Comparison of ENCODE assay signal across 13 cellular contexts in the genomic region with DNA sequence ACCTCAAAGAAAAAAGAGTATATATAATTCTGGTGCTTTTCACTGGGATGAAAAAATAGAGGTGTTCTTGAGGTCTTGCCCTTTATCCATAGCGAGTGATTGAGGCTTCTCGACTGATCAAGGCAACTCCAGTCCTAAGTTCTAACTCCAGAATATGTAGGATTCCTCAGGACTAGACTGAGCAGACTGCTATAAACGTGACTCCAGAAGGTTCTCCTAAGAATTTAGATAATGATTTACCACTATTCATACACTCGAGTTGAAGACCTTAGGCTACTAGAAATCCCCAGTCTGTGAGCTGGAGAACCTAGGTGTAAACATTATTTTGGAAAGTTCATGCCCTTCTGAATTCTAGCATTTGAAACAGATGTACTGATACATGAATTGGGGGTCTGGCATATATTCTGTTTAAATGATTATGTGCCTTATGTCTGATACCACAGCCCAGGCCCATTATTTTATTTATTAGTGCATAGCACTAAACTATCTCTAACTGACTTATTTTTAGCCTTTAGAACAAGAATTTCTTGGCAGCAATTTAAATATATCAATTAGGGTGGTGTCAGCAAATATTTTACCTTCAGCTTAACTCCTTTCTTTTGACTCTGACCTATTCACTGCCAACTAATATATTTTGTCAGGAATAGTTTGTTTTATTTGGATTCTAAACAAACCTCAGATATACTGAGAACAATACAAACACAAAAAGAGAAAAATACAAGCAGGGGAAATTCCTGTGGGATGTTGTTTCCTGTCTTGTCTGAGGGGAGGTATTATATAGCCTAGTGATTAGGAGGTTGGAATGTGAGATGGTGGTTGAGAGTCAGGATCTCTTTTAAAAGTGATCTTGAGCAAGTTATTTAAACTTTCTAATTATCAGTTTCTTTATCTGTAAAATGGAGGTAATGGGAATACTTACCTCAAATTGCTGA.
A peak's percentile ranks its signal among the peaks of the same experiment; 100 is the strongest.
DNase-seq lines count a peak whose midpoint lies in the region; ATAC-seq, FAIRE-seq and TF ChIP-seq lines count a peak whose summit lies in the region.
"Had no signal": no experiment of that assay in that cellular context is flagged by ENCODE, and none has a peak within 500 bp of the region (broad histone marks: within the 10 kb centered on the region; RNA-seq: fewer than 3 reads in every experiment).

No MANE protein-coding gene starts in this region.

- in situ Hi-C loops in K562 (cut with MboI) = no loop called here

- H3K9me3 ChIP-seq in right cardiac atrium (ENCODE audit: control insufficient read depth, low read length) (no peaks in the 10 kb centered on the region), K562 (replicated peaks; ENCODE audit: control insufficient read depth, insufficient read depth, low read depth, low read length) (no peaks in the 10 kb centered on the region), liver (ENCODE audit: control insufficient read depth in 4 of 4, low read length in 3 of 4) (no peaks in the 10 kb centered on the region)
- H3K9me3 ChIP-seq: MG63, psoas muscle had no signal

- CTCF ChIA-PET in K562 (lab: Yijun Ruan, JAX; ENCODE audit: low intra/inter-chr PET ratio) = no interaction called here

- no peak for FAIRE-seq in K562 (lab: Jason Lieb, UNC)
- FAIRE-seq: GM12892 had no signal

- no peaks in the 10 kb centered on the region for H3K4me1 ChIP-seq in right cardiac atrium (ENCODE audit: control insufficient read depth, insufficient read depth, low read length)
- H3K4me1 ChIP-seq in K562 (replicated peaks in 1 of 2; ENCODE audit: control insufficient read depth in 2 of 2, insufficient read depth in 2 of 2, low read length in 2 of 2) = no peaks in the 10 kb centered on the region
- H3K4me1 ChIP-seq in liver (ENCODE audit: control insufficient read depth in 4 of 4, insufficient read depth in 4 of 4, low read length in 3 of 4) = peaks cover 0 to 24% (median 6%) of the 10 kb centered on the region in 4 donors

- H3K27me3 ChIP-seq in right cardiac atrium (ENCODE audit: control insufficient read depth, insufficient read depth) (no peaks in the 10 kb centered on the region), K562 (ENCODE audit: control insufficient read depth in 2 of 2, insufficient read depth in 2 of 2, low read length in 2 of 2) (no peaks in the 10 kb centered on the region), liver (ENCODE audit: control insufficient read depth in 4 of 4, insufficient read depth in 4 of 4, low read length in 3 of 4) (no peaks in the 10 kb centered on the region)
- H3K27me3 ChIP-seq: MG63 had no signal

- TF ChIP-seq EP300 in K562 (IDR thresholded peaks at IDR 0.05; ENCODE audit: low read length) = no peak

- no peak for DNase-seq in right cardiac atrium
- DNase-seq in left ventricle myocardium superior = no peak
- no peak for DNase-seq in K562 (ENCODE audit: extremely low read depth in 1 of 4, low spot score in 3 of 4)
- DNase-seq in SIG-M5 (lab: John Stamatoyannopoulos, UW) = no peak
- no peak for DNase-seq in NCI-H2196 treated with DMSO at 0.1 percent for 48 hours (lab: John Stamatoyannopoulos, UW; ENCODE audit: unreplicated experiment)
- DNase-seq in T-helper 2 cell = no peak
- DNase-seq in activated CD8-positive, alpha-beta memory T cell treated with anti-CD3 and anti-CD28 coated beads, Interleukin-2, amount 50 U/mL, for 48 hours = no peak
- DNase-seq: DMS153, MG63, psoas muscle had no signal

- TF ChIP-seq RAD21 in K562 (CRISPR knock-in tag; conservative IDR thresholded peaks at IDR 0.05 in 1 of 2, IDR thresholded peaks at IDR 0.05 in 1 of 2) = no peak
- TF ChIP-seq RAD21 in liver (IDR thresholded peaks at IDR 0.05) = no peak

- WGBS in right cardiac atrium = 63% methylated on average over 4 of the region's 4 CpGs
- WGBS in K562 (ENCODE audit: insufficient coverage, low coverage, missing lambda C conversion rate) = 77% methylated on average over 4 of the region's 4 CpGs
- WGBS in liver = 31% methylated on average over 4 of the region's 4 CpGs

- H3K27ac ChIP-seq in right cardiac atrium (ENCODE audit: low read length) = no peak overlapping the region
- H3K27ac ChIP-seq in K562 (ENCODE audit: extremely low read depth, low read depth, low read length) = no peak overlapping the region
- H3K27ac ChIP-seq in liver (ENCODE audit: low read depth in 1 of 2, low read length in 2 of 2) = peak overlapping the region in 1 of 2 donors; percentile 49
- H3K27ac ChIP-seq: psoas muscle had no signal

- ATAC-seq in right cardiac atrium (peak; percentile 59 to 62), left ventricle myocardium superior (no peak), K562 (no peak; the same call in 2 of the 3 replicates)
- ATAC-seq: activated CD4-positive, CD25-positive, alpha-beta regulatory T cell treated with anti-CD3 and anti-CD28 coated beads, Interleukin-2, amount 50 U/mL, for 24 hours; psoas muscle had no signal

- no peaks in the 10 kb centered on the region for H3K9me1 ChIP-seq in K562 (ENCODE audit: control insufficient read depth, insufficient read depth, low read length)

- no peaks in the 10 kb centered on the region for H4K20me1 ChIP-seq in K562 (replicated peaks; ENCODE audit: control insufficient read depth, insufficient read depth, low read length)

- H3K4me3 ChIP-seq in right cardiac atrium (ENCODE audit: low read length) (no peak overlapping the region), K562 (no peak overlapping the region), liver (ENCODE audit: low read depth in 1 of 3, low read length in 3 of 3) (no peak overlapping the region)
- H3K4me3 ChIP-seq: MG63, psoas muscle had no signal

- no TSS peak for BruUV-seq in K562 (replicated peaks; lab: Mats Ljungman, UMichigan)

- H3K9ac ChIP-seq in K562 (ENCODE audit: insufficient read depth in 1 of 2, low read depth in 2 of 2, low read length in 2 of 2) = no peak overlapping the region
- H3K9ac ChIP-seq in liver (ENCODE audit: low read depth in 1 of 2, low read length in 2 of 2) = no peak overlapping the region

- intact Hi-C loops in right cardiac atrium (cut with DNase I) = no loop called here
- intact Hi-C loops in left ventricle myocardium superior (cut with micrococcal nuclease) = no loop called here
- intact Hi-C loops in K562 (cut with micrococcal nuclease) = no loop called here

- no peak overlapping the region for H3K4me2 ChIP-seq in K562 (ENCODE audit: insufficient read depth, low read length)

- H3K79me2 ChIP-seq in K562 (ENCODE audit: control insufficient read depth, insufficient read depth, low read length) = no peaks in the 10 kb centered on the region

- TF ChIP-seq CTCF in K562 (IDR thresholded peaks at IDR 0.05 in 2 of 3, conservative IDR thresholded peaks at IDR 0.05 in 1 of 3; ENCODE audit: insufficient read depth in 2 of 3, low read depth in 1 of 3, low read length in 3 of 3) (no peak), liver (IDR thresholded peaks at IDR 0.05; ENCODE audit: low read depth, low read length, missing input control) (no peak)

- H2AFZ ChIP-seq in K562 (ENCODE audit: low read depth, low read length) = no peak overlapping the region

- peaks cover 12% of the 10 kb centered on the region; the same call in 2 of the 3 replicates for H3K36me3 ChIP-seq in K562 (ENCODE audit: control insufficient read depth, insufficient read depth, low read length)
- H3K36me3 ChIP-seq in liver (ENCODE audit: control insufficient read depth in 4 of 4, insufficient read depth in 3 of 4, low read depth in 1 of 4, low read length in 3 of 4) = peaks cover 0 to 5% (median 1%) of the 10 kb centered on the region in 4 donors
- H3K36me3 ChIP-seq: MG63 had no signal

- POLR2A ChIA-PET in K562 (lab: Yijun Ruan, JAX) = no interaction called here

- no peak for TF ChIP-seq POLR2A in K562 (conservative IDR thresholded peaks at IDR 0.05)

TF ChIP-seq in K562, 482 proteins besides CTCF, POLR2A, EP300 and RAD21 (continues in another document):
- TF ChIP-seq GTF2F1 (IDR thresholded peaks at IDR 0.05; ENCODE audit: low read depth, low read length) (no peak), GTF2B (IDR thresholded peaks at IDR 0.05; ENCODE audit: extremely low read depth, insufficient read length) (no peak)
- TF ChIP-seq, protein P1, sequence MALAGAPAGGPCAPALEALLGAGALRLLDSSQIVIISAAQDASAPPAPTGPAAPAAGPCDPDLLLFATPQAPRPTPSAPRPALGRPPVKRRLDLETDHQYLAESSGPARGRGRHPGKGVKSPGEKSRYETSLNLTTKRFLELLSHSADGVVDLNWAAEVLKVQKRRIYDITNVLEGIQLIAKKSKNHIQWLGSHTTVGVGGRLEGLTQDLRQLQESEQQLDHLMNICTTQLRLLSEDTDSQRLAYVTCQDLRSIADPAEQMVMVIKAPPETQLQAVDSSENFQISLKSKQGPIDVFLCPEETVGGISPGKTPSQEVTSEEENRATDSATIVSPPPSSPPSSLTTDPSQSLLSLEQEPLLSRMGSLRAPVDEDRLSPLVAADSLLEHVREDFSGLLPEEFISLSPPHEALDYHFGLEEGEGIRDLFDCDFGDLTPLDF (CRISPR knock-in tag; IDR thresholded peaks at IDR 0.05) = no peak

TF ChIP-seq in liver, 16 proteins besides CTCF, POLR2A, EP300 and RAD21 (continues in another document):
- no peak for TF ChIP-seq FOXA2 (IDR thresholded peaks at IDR 0.05)
- TF ChIP-seq EGR1 (IDR thresholded peaks at IDR 0.05; ENCODE audit: low read depth in 2 of 2) = no peak
- no peak for TF ChIP-seq NR2F2 (IDR thresholded peaks at IDR 0.05)
- TF ChIP-seq, protein P2, sequence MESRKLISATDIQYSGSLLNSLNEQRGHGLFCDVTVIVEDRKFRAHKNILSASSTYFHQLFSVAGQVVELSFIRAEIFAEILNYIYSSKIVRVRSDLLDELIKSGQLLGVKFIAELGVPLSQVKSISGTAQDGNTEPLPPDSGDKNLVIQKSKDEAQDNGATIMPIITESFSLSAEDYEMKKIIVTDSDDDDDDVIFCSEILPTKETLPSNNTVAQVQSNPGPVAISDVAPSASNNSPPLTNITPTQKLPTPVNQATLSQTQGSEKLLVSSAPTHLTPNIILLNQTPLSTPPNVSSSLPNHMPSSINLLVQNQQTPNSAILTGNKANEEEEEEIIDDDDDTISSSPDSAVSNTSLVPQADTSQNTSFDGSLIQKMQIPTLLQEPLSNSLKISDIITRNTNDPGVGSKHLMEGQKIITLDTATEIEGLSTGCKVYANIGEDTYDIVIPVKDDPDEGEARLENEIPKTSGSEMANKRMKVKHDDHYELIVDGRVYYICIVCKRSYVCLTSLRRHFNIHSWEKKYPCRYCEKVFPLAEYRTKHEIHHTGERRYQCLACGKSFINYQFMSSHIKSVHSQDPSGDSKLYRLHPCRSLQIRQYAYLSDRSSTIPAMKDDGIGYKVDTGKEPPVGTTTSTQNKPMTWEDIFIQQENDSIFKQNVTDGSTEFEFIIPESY (IDR thresholded peaks at IDR 0.05) = no peak
- TF ChIP-seq, protein P3, sequence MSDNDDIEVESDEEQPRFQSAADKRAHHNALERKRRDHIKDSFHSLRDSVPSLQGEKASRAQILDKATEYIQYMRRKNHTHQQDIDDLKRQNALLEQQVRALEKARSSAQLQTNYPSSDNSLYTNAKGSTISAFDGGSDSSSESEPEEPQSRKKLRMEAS (IDR thresholded peaks at IDR 0.05) = peak; percentile 19
- no peak for TF ChIP-seq HNF4G (IDR thresholded peaks at IDR 0.05)
- no peak for TF ChIP-seq TAF1 (conservative IDR thresholded peaks at IDR 0.05)
- TF ChIP-seq FOXA1 (IDR thresholded peaks at IDR 0.05) = no peak
- no peak for TF ChIP-seq JUND (IDR thresholded peaks at IDR 0.05)
- TF ChIP-seq YY1 (IDR thresholded peaks at IDR 0.05) = no peak

Comparison
In these comparisons a context has a peak if more than half of its experiments do, and no peak if none do; other contexts are left out.
1. ATAC-seq: peak in right cardiac atrium (2 of 2); none in left ventricle myocardium superior (single experiment) and K562 (single experiment).